ENCODE assay signal across 10 cellular contexts in genomic region chr20:31500527-31500926, GRCh38. TPM values are rescaled to one million over a fixed set of nuclear protein-coding genes. Genes with fewer than 3 reads are reported as not detected.
"Had no signal": no experiment of that assay in that cellular context is flagged by ENCODE, and none has a peak within 500 bp of the region (broad histone marks: within the 10 kb centered on the region; RNA-seq: fewer than 3 reads in every experiment).

No MANE protein-coding gene starts in this region.

- H3K27ac ChIP-seq: HL-60, KMS-11 had no signal

- H3K9ac ChIP-seq: KMS-11 had no signal

- ATAC-seq: HepG2 had no signal

- FAIRE-seq: HepG2, HTR-8/SVneo had no signal

- H3K4me2 ChIP-seq: KMS-11 had no signal

- DNase-seq: IMR-90, KBM-7, KG1 had no signal

RNA-seq across cellular contexts. Expression of gene REM1, which starts 25.4 kb away (rescaled TPM):
- total RNA-seq: HepG2, HT-29, HT1080, IMR-90 had no signal
- polyA plus RNA-seq: HepG2, IgD-negative memory B cell, IMR-90 had no signal

RNA-seq across cellular contexts. Expression of gene DEFB124, which starts 25.6 kb away (rescaled TPM):
- total RNA-seq: HepG2, HT-29, HT1080, IMR-90 had no signal
- polyA plus RNA-seq: HepG2, IgD-negative memory B cell, IMR-90 had no signal
